12 cellular contexts compared by ENCODE assay signal in the genomic region with DNA sequence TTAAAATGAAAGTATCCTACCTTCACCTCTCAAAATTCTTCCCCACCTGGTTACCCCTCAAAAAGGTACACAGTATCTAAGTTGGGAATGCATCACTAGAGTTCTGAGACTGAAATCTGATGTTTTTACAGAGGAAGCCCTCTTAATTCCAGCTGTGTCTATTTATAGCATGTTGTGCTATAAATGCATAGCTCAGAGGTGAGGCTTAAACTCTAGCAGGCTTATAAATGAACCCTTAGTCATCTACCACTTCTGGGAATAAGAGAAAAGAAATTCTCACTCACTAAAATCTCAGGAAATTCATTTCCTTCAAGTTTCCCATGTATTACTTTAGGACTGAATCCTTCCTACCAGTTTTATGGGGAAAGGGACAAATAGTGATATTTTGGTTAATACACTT. TPM values are rescaled to one million over a fixed set of nuclear protein-coding genes. Genes with fewer than 3 reads are reported as not detected.
DNase-seq lines count a peak whose midpoint lies in the region; ATAC-seq and TF ChIP-seq lines count a peak whose summit lies in the region.
"Had no signal": no experiment of that assay in that cellular context is flagged by ENCODE, and none has a peak within 500 bp of the region (broad histone marks: within the 10 kb centered on the region; RNA-seq: fewer than 3 reads in every experiment).

No MANE protein-coding gene starts in this region.

- CTCF ChIA-PET in HCT116 (lab: Charles Lee) = interaction anchor here (1.0 kb wide), 1 partner anchor 41 kb away, joined by 3 read pairs; no protein-coding TSS in a partner anchor

- no peak for DNase-seq in HCT116 (ENCODE audit: low read depth, low spot score)
- peak; percentile 73 for DNase-seq in astrocyte of the hippocampus (ENCODE audit: low read depth, low spot score)
- DNase-seq in hepatocyte (ENCODE audit: low spot score) = peak; percentile 67
- DNase-seq in stimulated activated effector memory CD8-positive, alpha-beta T cell treated with anti-CD3 and anti-CD28 coated beads, Interleukin-12 subunit alpha, Interleukin-12 subunit beta, amount 100 ng/mL, for 72 hours (ENCODE audit: low spot score in 2 of 2) = no peak
- no peak for DNase-seq in NAMALWA (ENCODE audit: low spot score)
- DNase-seq in retina = no peak
- DNase-seq in NCI-H82 (lab: John Stamatoyannopoulos, UW) = no peak
- DNase-seq: activated T-cell treated with anti-CD3 and anti-CD28 coated beads, Interleukin-2, amount 50 U/mL, for 4 hours; KBM-7 had no signal

- TF ChIP-seq POLR2A in HCT116 (IDR thresholded peaks at IDR 0.05; ENCODE audit: borderline replicate concordance, extremely low read depth, insufficient read depth, insufficient read length) = no peak

- no peak for TF ChIP-seq CTCF in HCT116 (IDR thresholded peaks at IDR 0.05 in 2 of 3, conservative IDR thresholded peaks at IDR 0.05 in 1 of 3; ENCODE audit: borderline replicate concordance in 1 of 3, insufficient read depth in 1 of 3, low read depth in 2 of 3, low read length in 2 of 3)
- no peak for TF ChIP-seq CTCF in hepatocyte (IDR thresholded peaks at IDR 0.05; ENCODE audit: poor library complexity)

- H3K4me2 ChIP-seq in HCT116 (ENCODE audit: low read length) (peak overlapping the region; percentile 56), hepatocyte (peak overlapping the region; percentile 48)

- H3K4me3 ChIP-seq in HCT116 (replicated peaks in 1 of 2; ENCODE audit: low read depth in 1 of 2, low read length in 2 of 2) (peak overlapping the region in 1 of 2 experiments; percentile 6; a peak in 1 of 4 replicates), hepatocyte (no peak overlapping the region)
- H3K4me3 ChIP-seq: SJCRH30 had no signal

- RAD21 ChIA-PET in HCT116 (lab: Charles Lee; ENCODE audit: low non-redundant PET in 1 of 2, low total read pairs in 2 of 2, uncharacterized antibody in 2 of 2, unreplicated experiment in 2 of 2) = no interaction called here

- no peaks in the 10 kb centered on the region for H3K9me3 Mint-ChIP-seq in stimulated activated effector memory CD8-positive, alpha-beta T cell treated with anti-CD3 and anti-CD28 coated beads, Interleukin-12 subunit alpha, Interleukin-12 subunit beta, amount 100 ng/mL, for 72 hours
- H3K9me3 Mint-ChIP-seq: activated T-cell treated with anti-CD3 and anti-CD28 coated beads, Interleukin-2, amount 50 U/mL, for 4 hours; type B pancreatic cell had no signal

- no TSS peak for BruUV-seq in HCT116 (replicated peaks; lab: Mats Ljungman, UMichigan)

- peak overlapping the region; percentile 25; the same call in 1 of the 2 replicates for H3K27ac ChIP-seq in HCT116 (ENCODE audit: low read depth, low read length)
- H3K27ac ChIP-seq in hepatocyte = peak overlapping the region; percentile 85
- H3K27ac ChIP-seq: SJCRH30 had no signal

- no peaks in the 10 kb centered on the region for H3K27me3 ChIP-seq in HCT116 (ENCODE audit: insufficient read depth, low read length)
- no peaks in the 10 kb centered on the region for H3K27me3 ChIP-seq in hepatocyte
- H3K27me3 ChIP-seq: SJCRH30 had no signal

- peak overlapping the region; percentile 31 for H3K4me3 Mint-ChIP-seq in stimulated activated effector memory CD8-positive, alpha-beta T cell treated with anti-CD3 and anti-CD28 coated beads, Interleukin-12 subunit alpha, Interleukin-12 subunit beta, amount 100 ng/mL, for 72 hours
- H3K4me3 Mint-ChIP-seq: activated T-cell treated with anti-CD3 and anti-CD28 coated beads, Interleukin-2, amount 50 U/mL, for 4 hours; type B pancreatic cell had no signal

- H3K9ac ChIP-seq in HCT116 (ENCODE audit: low read length) = peak overlapping the region; percentile 3; the same call in 1 of the 2 replicates

- H3K36me3 Mint-ChIP-seq in stimulated activated effector memory CD8-positive, alpha-beta T cell treated with anti-CD3 and anti-CD28 coated beads, Interleukin-12 subunit alpha, Interleukin-12 subunit beta, amount 100 ng/mL, for 72 hours = peaks cover 31% of the 10 kb centered on the region

- H2AFZ ChIP-seq in HCT116 (ENCODE audit: low read depth, low read length, poor library complexity, severe bottlenecking) = no peak overlapping the region
- H2AFZ ChIP-seq in hepatocyte = no peak overlapping the region

- H3K4me1 ChIP-seq in HCT116 (ENCODE audit: control insufficient read depth in 1 of 2, insufficient read depth in 2 of 2, low read length in 2 of 2) (peaks cover 8 to 48% of the 10 kb centered on the region in 2 experiments), hepatocyte (ENCODE audit: insufficient read depth) (peaks cover 42% of the 10 kb centered on the region)

- no peaks in the 10 kb centered on the region for H4K20me1 ChIP-seq in HCT116 (ENCODE audit: insufficient read depth)
- no peaks in the 10 kb centered on the region for H4K20me1 ChIP-seq in hepatocyte (ENCODE audit: insufficient read depth, poor library complexity, severe bottlenecking)

- no peaks in the 10 kb centered on the region for H3K9me2 ChIP-seq in HCT116 (ENCODE audit: insufficient read depth)
- H3K9me2 ChIP-seq in hepatocyte (replicated peaks; ENCODE audit: insufficient read depth) = no peaks in the 10 kb centered on the region

- no peaks in the 10 kb centered on the region for H3K79me2 ChIP-seq in HCT116 (ENCODE audit: insufficient read depth, low read length)
- peaks cover 58% of the 10 kb centered on the region for H3K79me2 ChIP-seq in hepatocyte

- H3K36me3 ChIP-seq in HCT116 (ENCODE audit: control insufficient read depth in 1 of 2, insufficient read depth in 2 of 2, low read length in 2 of 2) (no peaks in the 10 kb centered on the region), hepatocyte (replicated peaks; ENCODE audit: insufficient read depth, low read depth) (no peaks in the 10 kb centered on the region)
- H3K36me3 ChIP-seq: SJCRH30 had no signal

- ATAC-seq in HCT116 (peak; percentile 61; the same call in 1 of the 2 replicates), GM18511 (IDR thresholded peaks at IDR 0.05; ENCODE audit: unreplicated experiment) (no peak)
- ATAC-seq in stimulated activated effector memory CD8-positive, alpha-beta T cell treated with anti-CD3 and anti-CD28 coated beads, Interleukin-12 subunit alpha, Interleukin-12 subunit beta, amount 100 ng/mL, for 72 hours = no peak
- ATAC-seq: activated T-cell treated with anti-CD3 and anti-CD28 coated beads, Interleukin-2, amount 50 U/mL, for 4 hours had no signal

- intact Hi-C loops in HCT116 (cut with micrococcal nuclease) = no loop called here

- no peaks in the 10 kb centered on the region for H3K9me3 ChIP-seq in HCT116 (ENCODE audit: control insufficient read depth in 1 of 2, insufficient read depth in 1 of 2, low read depth in 1 of 2, low read length in 2 of 2)
- H3K9me3 ChIP-seq in hepatocyte (ENCODE audit: low read depth) = no peaks in the 10 kb centered on the region
- H3K9me3 ChIP-seq: SJCRH30 had no signal

- no peak for TF ChIP-seq RAD21 in HCT116 (IDR thresholded peaks at IDR 0.05; ENCODE audit: low read depth)

- peaks cover 78% of the 10 kb centered on the region for H3K4me1 Mint-ChIP-seq in stimulated activated effector memory CD8-positive, alpha-beta T cell treated with anti-CD3 and anti-CD28 coated beads, Interleukin-12 subunit alpha, Interleukin-12 subunit beta, amount 100 ng/mL, for 72 hours

- H3K27ac Mint-ChIP-seq in stimulated activated effector memory CD8-positive, alpha-beta T cell treated with anti-CD3 and anti-CD28 coated beads, Interleukin-12 subunit alpha, Interleukin-12 subunit beta, amount 100 ng/mL, for 72 hours = peak overlapping the region; percentile 93
- H3K27ac Mint-ChIP-seq: type B pancreatic cell had no signal

- POLR2A ChIA-PET in HCT116 (lab: Charles Lee) = interaction anchor here (0.8 to 1.0 kb wide), 2 partner anchors 10 to 20 kb away, joined by 3 read pairs; no protein-coding TSS in a partner anchor

TF ChIP-seq in HCT116, 20 proteins besides CTCF, POLR2A, EP300 and RAD21:
- TF ChIP-seq SP1 (IDR thresholded peaks at IDR 0.05; ENCODE audit: low read depth) (peak; percentile 27; the same call in 1 of the 2 replicates), POLR2AphosphoS5 (IDR thresholded peaks at IDR 0.05; ENCODE audit: low read depth, low read length) (no peak), FOSL1 (IDR thresholded peaks at IDR 0.05; ENCODE audit: low read depth) (peak; percentile 49; the same call in 1 of the 2 replicates), SRF (IDR thresholded peaks at IDR 0.05; ENCODE audit: low read depth) (0 out of 2 replicates have a peak, but pooled peaks have one; percentile 26)

RNA-seq across cellular contexts. Expression of a gene that starts 9.1 kb away (rescaled TPM):
- total RNA-seq in HCT116 (2021; ENCODE audit: unreplicated experiment) (22.4 TPM), hepatocyte (130 and 156 TPM in 2 replicates)
- 13.6 and 16.1 TPM in 2 replicates for polyA plus RNA-seq in HCT116 (2012)
- 85.5 and 93.7 TPM in 2 replicates for polyA plus RNA-seq in hepatocyte

Comparison
In these comparisons a context has a peak if more than half of its experiments do, and no peak if none do; other contexts are left out.
1. DNase-seq: peak in astrocyte of the hippocampus (single experiment) and hepatocyte (single experiment); none in HCT116 (single experiment), stimulated activated effector memory CD8-positive, alpha-beta T cell treated with anti-CD3 and anti-CD28 coated beads, Interleukin-12 subunit alpha, Interleukin-12 subunit beta, amount 100 ng/mL, for 72 hours (0 of 2), NAMALWA (single experiment), retina (single experiment) and NCI-H82 (single experiment).